In genomic region chr9:91515074-91515687, GRCh38 we compare ENCODE assay signal across 1 cellular context.
A peak's percentile ranks its signal among the peaks of the same experiment; 100 is the strongest.
TF ChIP-seq lines count a peak whose summit lies in the region.

No MANE protein-coding gene starts in this region.

TF ChIP-seq in GM12878, 131 proteins besides CTCF, POLR2A, EP300 and RAD21 (continued from another document and continues in another):
- TF ChIP-seq CREM (IDR thresholded peaks at IDR 0.05; ENCODE audit: low read depth) (peak; percentile 36; the same call in 1 of the 2 replicates), POLR2AphosphoS2 (IDR thresholded peaks at IDR 0.05; ENCODE audit: low read depth, low read length) (no peak), MYC (IDR thresholded peaks at IDR 0.05; ENCODE audit: insufficient read depth, insufficient read length, insufficient replicate concordance, low read length, severe bottlenecking) (no peak), JUND (IDR thresholded peaks at IDR 0.05; ENCODE audit: low read depth, low read length) (no peak), ZNF384 (IDR thresholded peaks at IDR 0.05; ENCODE audit: borderline replicate concordance, low read depth, low read length) (no peak), STAT1 (conservative IDR thresholded peaks at IDR 0.05) (no peak), BHLHE40 (IDR thresholded peaks at IDR 0.05; ENCODE audit: borderline replicate concordance in 1 of 2, low read depth in 2 of 2, low read length in 1 of 2) (0 out of 4 replicates have a peak, but pooled peaks of 1 of the 2 experiments have one; percentile 7), MEF2A (IDR thresholded peaks at IDR 0.05; ENCODE audit: insufficient read depth, low read depth, low read length) (peak; percentile 84), SUPT20H (IDR thresholded peaks at IDR 0.05; ENCODE audit: borderline replicate concordance, control insufficient read depth, low read depth, low read length) (no peak), TCF12 (IDR thresholded peaks at IDR 0.05; ENCODE audit: low read depth, low read length) (0 out of 2 replicates have a peak, but pooled peaks have one; percentile 36), EGR1 (IDR thresholded peaks at IDR 0.05; ENCODE audit: borderline replicate concordance in 1 of 2, low read depth in 2 of 2, low read length in 2 of 2) (0 out of 3 replicates have a peak, but pooled peaks of 1 of the 2 experiments have one; percentile 29), TCF3 (IDR thresholded peaks at IDR 0.05; ENCODE audit: borderline replicate concordance, insufficient read depth, low read depth, low read length) (no peak), NFIC (IDR thresholded peaks at IDR 0.05; ENCODE audit: low read depth, low read length) (peak; percentile 76), MXI1 (IDR thresholded peaks at IDR 0.05; ENCODE audit: low read depth, low read length) (no peak), NFYA (IDR thresholded peaks at IDR 0.05; ENCODE audit: borderline replicate concordance, low read depth, low read length) (no peak), GABPA (IDR thresholded peaks at IDR 0.05; ENCODE audit: low read depth) (0 out of 2 replicates have a peak, but pooled peaks have one; percentile 35), CREB1 (IDR thresholded peaks at IDR 0.05; ENCODE audit: low read depth) (peak; percentile 76), CBX5 (IDR thresholded peaks at IDR 0.05; ENCODE audit: low read depth) (0 out of 2 replicates have a peak, but pooled peaks have one; percentile 52), HCFC1 (IDR thresholded peaks at IDR 0.05; ENCODE audit: low read length) (no peak), MEF2B (IDR thresholded peaks at IDR 0.05; ENCODE audit: partially characterized antibody, poor library complexity, severe bottlenecking) (peak; percentile 63), FOXK2 (IDR thresholded peaks at IDR 0.05) (no peak), IKZF2 (IDR thresholded peaks at IDR 0.05) (no peak), CBFB (IDR thresholded peaks at IDR 0.05; ENCODE audit: low read depth) (no peak), ZBED1 (IDR thresholded peaks at IDR 0.05; ENCODE audit: borderline replicate concordance) (no peak), NR2C1 (IDR thresholded peaks at IDR 0.05) (no peak), SMC3 (IDR thresholded peaks at IDR 0.05; ENCODE audit: borderline replicate concordance, low read length) (no peak), MLLT1 (IDR thresholded peaks at IDR 0.05) (no peak), USF1 (IDR thresholded peaks at IDR 0.05; ENCODE audit: borderline replicate concordance, extremely low read length, insufficient read depth, low read depth, low read length) (no peak), DPF2 (IDR thresholded peaks at IDR 0.05) (no peak), WRNIP1 (IDR thresholded peaks at IDR 0.05; ENCODE audit: borderline replicate concordance, low read depth, low read length) (no peak), FOXM1 (IDR thresholded peaks at IDR 0.05; ENCODE audit: low read depth, low read length) (no peak; the same call in 1 of the 2 replicates), POLR2AphosphoS5 (IDR thresholded peaks at IDR 0.05; ENCODE audit: low read length) (no peak), ASH2L (IDR thresholded peaks at IDR 0.05; ENCODE audit: borderline replicate concordance, low read depth) (no peak), SKIL (IDR thresholded peaks at IDR 0.05; ENCODE audit: low read depth, poor library complexity, severe bottlenecking) (no peak), FOS (IDR thresholded peaks at IDR 0.05; ENCODE audit: borderline replicate concordance, extremely low read depth, insufficient read length) (no peak), KLF5 (IDR thresholded peaks at IDR 0.05; ENCODE audit: partially characterized antibody) (no peak)
- TF ChIP-seq, protein P1, sequence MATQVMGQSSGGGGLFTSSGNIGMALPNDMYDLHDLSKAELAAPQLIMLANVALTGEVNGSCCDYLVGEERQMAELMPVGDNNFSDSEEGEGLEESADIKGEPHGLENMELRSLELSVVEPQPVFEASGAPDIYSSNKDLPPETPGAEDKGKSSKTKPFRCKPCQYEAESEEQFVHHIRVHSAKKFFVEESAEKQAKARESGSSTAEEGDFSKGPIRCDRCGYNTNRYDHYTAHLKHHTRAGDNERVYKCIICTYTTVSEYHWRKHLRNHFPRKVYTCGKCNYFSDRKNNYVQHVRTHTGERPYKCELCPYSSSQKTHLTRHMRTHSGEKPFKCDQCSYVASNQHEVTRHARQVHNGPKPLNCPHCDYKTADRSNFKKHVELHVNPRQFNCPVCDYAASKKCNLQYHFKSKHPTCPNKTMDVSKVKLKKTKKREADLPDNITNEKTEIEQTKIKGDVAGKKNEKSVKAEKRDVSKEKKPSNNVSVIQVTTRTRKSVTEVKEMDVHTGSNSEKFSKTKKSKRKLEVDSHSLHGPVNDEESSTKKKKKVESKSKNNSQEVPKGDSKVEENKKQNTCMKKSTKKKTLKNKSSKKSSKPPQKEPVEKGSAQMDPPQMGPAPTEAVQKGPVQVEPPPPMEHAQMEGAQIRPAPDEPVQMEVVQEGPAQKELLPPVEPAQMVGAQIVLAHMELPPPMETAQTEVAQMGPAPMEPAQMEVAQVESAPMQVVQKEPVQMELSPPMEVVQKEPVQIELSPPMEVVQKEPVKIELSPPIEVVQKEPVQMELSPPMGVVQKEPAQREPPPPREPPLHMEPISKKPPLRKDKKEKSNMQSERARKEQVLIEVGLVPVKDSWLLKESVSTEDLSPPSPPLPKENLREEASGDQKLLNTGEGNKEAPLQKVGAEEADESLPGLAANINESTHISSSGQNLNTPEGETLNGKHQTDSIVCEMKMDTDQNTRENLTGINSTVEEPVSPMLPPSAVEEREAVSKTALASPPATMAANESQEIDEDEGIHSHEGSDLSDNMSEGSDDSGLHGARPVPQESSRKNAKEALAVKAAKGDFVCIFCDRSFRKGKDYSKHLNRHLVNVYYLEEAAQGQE (IDR thresholded peaks at IDR 0.05; ENCODE audit: low read depth, low read length) = no peak
- TF ChIP-seq, protein P2, sequence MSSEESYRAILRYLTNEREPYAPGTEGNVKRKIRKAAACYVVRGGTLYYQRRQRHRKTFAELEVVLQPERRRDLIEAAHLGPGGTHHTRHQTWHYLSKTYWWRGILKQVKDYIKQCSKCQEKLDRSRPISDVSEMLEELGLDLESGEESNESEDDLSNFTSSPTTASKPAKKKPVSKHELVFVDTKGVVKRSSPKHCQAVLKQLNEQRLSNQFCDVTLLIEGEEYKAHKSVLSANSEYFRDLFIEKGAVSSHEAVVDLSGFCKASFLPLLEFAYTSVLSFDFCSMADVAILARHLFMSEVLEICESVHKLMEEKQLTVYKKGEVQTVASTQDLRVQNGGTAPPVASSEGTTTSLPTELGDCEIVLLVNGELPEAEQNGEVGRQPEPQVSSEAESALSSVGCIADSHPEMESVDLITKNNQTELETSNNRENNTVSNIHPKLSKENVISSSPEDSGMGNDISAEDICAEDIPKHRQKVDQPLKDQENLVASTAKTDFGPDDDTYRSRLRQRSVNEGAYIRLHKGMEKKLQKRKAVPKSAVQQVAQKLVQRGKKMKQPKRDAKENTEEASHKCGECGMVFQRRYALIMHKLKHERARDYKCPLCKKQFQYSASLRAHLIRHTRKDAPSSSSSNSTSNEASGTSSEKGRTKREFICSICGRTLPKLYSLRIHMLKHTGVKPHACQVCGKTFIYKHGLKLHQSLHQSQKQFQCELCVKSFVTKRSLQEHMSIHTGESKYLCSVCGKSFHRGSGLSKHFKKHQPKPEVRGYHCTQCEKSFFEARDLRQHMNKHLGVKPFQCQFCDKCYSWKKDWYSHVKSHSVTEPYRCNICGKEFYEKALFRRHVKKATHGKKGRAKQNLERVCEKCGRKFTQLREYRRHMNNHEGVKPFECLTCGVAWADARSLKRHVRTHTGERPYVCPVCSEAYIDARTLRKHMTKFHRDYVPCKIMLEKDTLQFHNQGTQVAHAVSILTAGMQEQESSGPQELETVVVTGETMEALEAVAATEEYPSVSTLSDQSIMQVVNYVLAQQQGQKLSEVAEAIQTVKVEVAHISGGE (CRISPR knock-in tag; IDR thresholded peaks at IDR 0.05) = no peak
- TF ChIP-seq, protein P3, sequence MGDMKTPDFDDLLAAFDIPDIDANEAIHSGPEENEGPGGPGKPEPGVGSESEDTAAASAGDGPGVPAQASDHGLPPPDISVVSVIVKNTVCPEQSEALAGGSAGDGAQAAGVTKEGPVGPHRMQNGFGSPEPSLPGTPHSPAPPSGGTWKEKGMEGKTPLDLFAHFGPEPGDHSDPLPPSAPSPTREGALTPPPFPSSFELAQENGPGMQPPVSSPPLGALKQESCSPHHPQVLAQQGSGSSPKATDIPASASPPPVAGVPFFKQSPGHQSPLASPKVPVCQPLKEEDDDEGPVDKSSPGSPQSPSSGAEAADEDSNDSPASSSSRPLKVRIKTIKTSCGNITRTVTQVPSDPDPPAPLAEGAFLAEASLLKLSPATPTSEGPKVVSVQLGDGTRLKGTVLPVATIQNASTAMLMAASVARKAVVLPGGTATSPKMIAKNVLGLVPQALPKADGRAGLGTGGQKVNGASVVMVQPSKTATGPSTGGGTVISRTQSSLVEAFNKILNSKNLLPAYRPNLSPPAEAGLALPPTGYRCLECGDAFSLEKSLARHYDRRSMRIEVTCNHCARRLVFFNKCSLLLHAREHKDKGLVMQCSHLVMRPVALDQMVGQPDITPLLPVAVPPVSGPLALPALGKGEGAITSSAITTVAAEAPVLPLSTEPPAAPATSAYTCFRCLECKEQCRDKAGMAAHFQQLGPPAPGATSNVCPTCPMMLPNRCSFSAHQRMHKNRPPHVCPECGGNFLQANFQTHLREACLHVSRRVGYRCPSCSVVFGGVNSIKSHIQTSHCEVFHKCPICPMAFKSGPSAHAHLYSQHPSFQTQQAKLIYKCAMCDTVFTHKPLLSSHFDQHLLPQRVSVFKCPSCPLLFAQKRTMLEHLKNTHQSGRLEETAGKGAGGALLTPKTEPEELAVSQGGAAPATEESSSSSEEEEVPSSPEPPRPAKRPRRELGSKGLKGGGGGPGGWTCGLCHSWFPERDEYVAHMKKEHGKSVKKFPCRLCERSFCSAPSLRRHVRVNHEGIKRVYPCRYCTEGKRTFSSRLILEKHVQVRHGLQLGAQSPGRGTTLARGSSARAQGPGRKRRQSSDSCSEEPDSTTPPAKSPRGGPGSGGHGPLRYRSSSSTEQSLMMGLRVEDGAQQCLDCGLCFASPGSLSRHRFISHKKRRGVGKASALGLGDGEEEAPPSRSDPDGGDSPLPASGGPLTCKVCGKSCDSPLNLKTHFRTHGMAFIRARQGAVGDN (IDR thresholded peaks at IDR 0.05) = no peak
- TF ChIP-seq, protein P4, sequence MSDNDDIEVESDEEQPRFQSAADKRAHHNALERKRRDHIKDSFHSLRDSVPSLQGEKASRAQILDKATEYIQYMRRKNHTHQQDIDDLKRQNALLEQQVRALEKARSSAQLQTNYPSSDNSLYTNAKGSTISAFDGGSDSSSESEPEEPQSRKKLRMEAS (IDR thresholded peaks at IDR 0.05; ENCODE audit: low read depth, low read length) = no peak
- TF ChIP-seq, protein P5, sequence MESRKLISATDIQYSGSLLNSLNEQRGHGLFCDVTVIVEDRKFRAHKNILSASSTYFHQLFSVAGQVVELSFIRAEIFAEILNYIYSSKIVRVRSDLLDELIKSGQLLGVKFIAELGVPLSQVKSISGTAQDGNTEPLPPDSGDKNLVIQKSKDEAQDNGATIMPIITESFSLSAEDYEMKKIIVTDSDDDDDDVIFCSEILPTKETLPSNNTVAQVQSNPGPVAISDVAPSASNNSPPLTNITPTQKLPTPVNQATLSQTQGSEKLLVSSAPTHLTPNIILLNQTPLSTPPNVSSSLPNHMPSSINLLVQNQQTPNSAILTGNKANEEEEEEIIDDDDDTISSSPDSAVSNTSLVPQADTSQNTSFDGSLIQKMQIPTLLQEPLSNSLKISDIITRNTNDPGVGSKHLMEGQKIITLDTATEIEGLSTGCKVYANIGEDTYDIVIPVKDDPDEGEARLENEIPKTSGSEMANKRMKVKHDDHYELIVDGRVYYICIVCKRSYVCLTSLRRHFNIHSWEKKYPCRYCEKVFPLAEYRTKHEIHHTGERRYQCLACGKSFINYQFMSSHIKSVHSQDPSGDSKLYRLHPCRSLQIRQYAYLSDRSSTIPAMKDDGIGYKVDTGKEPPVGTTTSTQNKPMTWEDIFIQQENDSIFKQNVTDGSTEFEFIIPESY (IDR thresholded peaks at IDR 0.05) = no peak
